Comparison of ENCODE assay signal across 1 cellular context in genomic region chr11:119928047-119928446, GRCh38.
TF ChIP-seq lines count a peak whose summit lies in the region.

No MANE protein-coding gene starts in this region.

TF ChIP-seq in K562, 482 proteins besides CTCF, POLR2A, EP300 and RAD21 (continued from another document):
- no peak for TF ChIP-seq GTF2B (IDR thresholded peaks at IDR 0.05; ENCODE audit: extremely low read depth, insufficient read length)
- TF ChIP-seq ZNF699 (CRISPR knock-in tag; IDR thresholded peaks at IDR 0.05; ENCODE audit: insufficient replicate concordance): no peak
- peak; percentile 42; the same call in 1 of the 2 replicates for TF ChIP-seq ZKSCAN8 (CRISPR knock-in tag; IDR thresholded peaks at IDR 0.05)
- TF ChIP-seq ZNF436 (CRISPR knock-in tag; IDR thresholded peaks at IDR 0.05): no peak
- no peak for TF ChIP-seq ZZZ3 (IDR thresholded peaks at IDR 0.05)
- no peak for TF ChIP-seq TAL1 (IDR thresholded peaks at IDR 0.05)
- no peak for TF ChIP-seq FOXM1 (IDR thresholded peaks at IDR 0.05; ENCODE audit: low read depth)
- TF ChIP-seq FOXM1 (CRISPR knock-in tag; IDR thresholded peaks at IDR 0.05; ENCODE audit: low read depth): no peak
- TF ChIP-seq KAT2B (IDR thresholded peaks at IDR 0.05; ENCODE audit: low read depth, low read length): no peak
- TF ChIP-seq ZNF586 (CRISPR knock-in tag; conservative IDR thresholded peaks at IDR 0.05): no peak
